ENCODE assay signal across 8 cellular contexts in the genomic region with DNA sequence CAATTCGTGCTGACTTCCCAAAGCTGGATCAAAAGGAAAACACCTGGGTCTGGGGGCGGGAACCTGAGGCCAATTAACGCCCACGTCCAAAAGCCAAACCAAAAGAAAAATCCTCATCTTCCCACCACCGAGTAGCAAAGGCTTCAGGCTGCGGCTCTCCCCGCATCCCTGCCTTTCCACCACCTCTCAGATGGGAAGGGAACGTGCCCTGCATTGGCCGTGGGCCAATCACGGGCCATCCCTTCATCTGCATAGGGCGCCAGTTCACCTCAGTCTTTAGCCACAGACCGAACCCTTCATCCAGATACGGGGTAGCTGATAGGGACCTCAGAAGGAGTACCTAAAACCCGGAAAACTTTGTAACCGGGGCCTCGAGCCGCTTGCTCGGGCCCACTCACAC. TPM values are rescaled to one million over a fixed set of nuclear protein-coding genes. Genes with fewer than 3 reads are reported as not detected.
DNase-seq lines count a peak whose midpoint lies in the region; ATAC-seq and TF ChIP-seq lines count a peak whose summit lies in the region.

No MANE protein-coding gene starts in this region.

- H3K4me3 ChIP-seq in BJ (ENCODE audit: low read depth, low read length), result peak overlapping the region; percentile 83
- peak overlapping the region; percentile 100 for H3K4me3 ChIP-seq in adipocyte (ENCODE audit: low read length)
- peak overlapping the region; percentile 99 for H3K4me3 ChIP-seq in iPS-20b (ENCODE audit: low read length)

- peaks cover 9% of the 10 kb centered on the region for H3K4me1 ChIP-seq in adipocyte (ENCODE audit: control insufficient read depth, insufficient read depth, low read length)
- H3K4me1 ChIP-seq in iPS-20b (ENCODE audit: insufficient read depth, low read length), result peaks cover 3% of the 10 kb centered on the region; the same call in 1 of the 2 replicates

- H3K9ac ChIP-seq in adipocyte (ENCODE audit: low read length) (peak overlapping the region; percentile 96), iPS-20b (ENCODE audit: low read depth, low read length) (peak overlapping the region; percentile 80)

- H3K36me3 Mint-ChIP-seq in stimulated activated memory B cell treated with anti-CD40 and anti-IgM and Interleukin-4, amounts not matched to agents 10 μg/mL and 1 μg/mL and 100 μg/mL, for 72 hours, result peaks cover 20% of the 10 kb centered on the region

- H3K36me3 ChIP-seq in BJ (ENCODE audit: control insufficient read depth, insufficient read depth, low read length), result no peaks in the 10 kb centered on the region; the same call in 1 of the 2 replicates
- peaks cover 8% of the 10 kb centered on the region for H3K36me3 ChIP-seq in adipocyte (ENCODE audit: control insufficient read depth, insufficient read depth, low read length, severe bottlenecking)
- no peaks in the 10 kb centered on the region for H3K36me3 ChIP-seq in iPS-20b (ENCODE audit: insufficient read depth, low read depth, low read length)

- ATAC-seq in stimulated activated memory B cell treated with anti-CD40 and anti-IgM and Interleukin-4, amounts not matched to agents 10 μg/mL and 1 μg/mL and 100 μg/mL, for 72 hours, result no peak

- H3K27me3 Mint-ChIP-seq in stimulated activated memory B cell treated with anti-CD40 and anti-IgM and Interleukin-4, amounts not matched to agents 10 μg/mL and 1 μg/mL and 100 μg/mL, for 72 hours, result no peaks in the 10 kb centered on the region

- H3K27ac ChIP-seq in iPS-20b (ENCODE audit: low read length), result no peak overlapping the region

- no peak for TF ChIP-seq CTCF in BJ (IDR thresholded peaks at IDR 0.05; ENCODE audit: insufficient read depth, low read depth, low read length)

- H3K4me1 Mint-ChIP-seq in stimulated activated memory B cell treated with anti-CD40 and anti-IgM and Interleukin-4, amounts not matched to agents 10 μg/mL and 1 μg/mL and 100 μg/mL, for 72 hours, result peaks cover 30% of the 10 kb centered on the region

- H3K9me3 Mint-ChIP-seq in stimulated activated memory B cell treated with anti-CD40 and anti-IgM and Interleukin-4, amounts not matched to agents 10 μg/mL and 1 μg/mL and 100 μg/mL, for 72 hours, result no peaks in the 10 kb centered on the region

- DNase-seq in BJ (ENCODE audit: low read depth) (no peak), HT-29 (ENCODE audit: low spot score) (peak; percentile 21), adipocyte (ENCODE audit: low read depth) (peak; percentile 29), HuH-7.5 (ENCODE audit: low spot score) (no peak), SK-N-DZ (ENCODE audit: low spot score) (no peak)
- DNase-seq in stimulated activated naive CD4-positive, alpha-beta T cell treated with Interleukin-2 at 50 U/mL for 16 hours (lab: John Stamatoyannopoulos, UW), result no peak

- POLR2A ChIA-PET in BJ (lab: Charles Lee), result no interaction called here

- H3K27ac Mint-ChIP-seq in stimulated activated memory B cell treated with anti-CD40 and anti-IgM and Interleukin-4, amounts not matched to agents 10 μg/mL and 1 μg/mL and 100 μg/mL, for 72 hours, result peak overlapping the region; percentile 91

- H3K9me3 ChIP-seq in adipocyte (ENCODE audit: control insufficient read depth, low read length) (no peaks in the 10 kb centered on the region), iPS-20b (ENCODE audit: insufficient read depth, low read depth, low read length) (no peaks in the 10 kb centered on the region)

- H3K4me3 Mint-ChIP-seq in stimulated activated memory B cell treated with anti-CD40 and anti-IgM and Interleukin-4, amounts not matched to agents 10 μg/mL and 1 μg/mL and 100 μg/mL, for 72 hours, result peak overlapping the region; percentile 98

- CTCF ChIA-PET in BJ (lab: Yijun Ruan, JAX), result interaction anchor here (0.8 to 2.0 kb wide), 14 partner anchors 9 to 285 kb away, joined by 3 to 9 read pairs (median 4); no protein-coding TSS in a partner anchor

- H3K27me3 ChIP-seq in BJ (ENCODE audit: control insufficient read depth, insufficient read depth, low read length) (peaks cover 3% of the 10 kb centered on the region; the same call in 1 of the 2 replicates), adipocyte (replicated peaks; ENCODE audit: control insufficient read depth, insufficient read depth, low read length) (peaks cover 8% of the 10 kb centered on the region), iPS-20b (ENCODE audit: insufficient read depth, low read length) (peaks cover 8% of the 10 kb centered on the region; the same call in 1 of the 2 replicates)

RNA-seq across cellular contexts. Expression of a gene that starts 0.6 kb away (rescaled TPM):
- 6.4 and 17.4 TPM in 2 replicates for polyA plus RNA-seq in BJ (2011; rRNA removed)
- polyA minus RNA-seq in BJ (2011; rRNA and poly(A)+ RNA removed), result 5.4 and 6.4 TPM in 2 replicates
- total RNA-seq in HT-29 (2014; rRNA removed; shearing (Covaris generic)), result 15.2 and 18.3 TPM in 2 replicates
- 24.4 and 25.3 TPM in 2 replicates for polyA plus RNA-seq in SK-N-DZ (2014; cell fraction: cytosol; rRNA removed)
- polyA plus RNA-seq in SK-N-DZ (2014; cell fraction: nucleus; rRNA removed), result 15.9 and 16.6 TPM in 2 replicates

RNA-seq across cellular contexts. Expression of a gene that starts 58.6 kb away (rescaled TPM):
- polyA plus RNA-seq in BJ (2011; rRNA removed), result 4.5 and 4.6 TPM in 2 replicates
- polyA minus RNA-seq in BJ (2011; rRNA and poly(A)+ RNA removed), result 1.9 and 2.4 TPM in 2 replicates
- 0.13 and 0.31 TPM in 2 replicates for total RNA-seq in HT-29 (2014; rRNA removed; shearing (Covaris generic))
- 11.7 and 17.8 TPM in 2 replicates for polyA plus RNA-seq in SK-N-DZ (2014; cell fraction: cytosol; rRNA removed)
- 11.4 and 16.7 TPM in 2 replicates for polyA plus RNA-seq in SK-N-DZ (2014; cell fraction: nucleus; rRNA removed)

Comparison
In these comparisons a context has a peak if more than half of its experiments do, and no peak if none do; other contexts are left out.
1. DNase-seq: peak in HT-29 (single experiment) and adipocyte (single experiment); none in BJ (single experiment), HuH-7.5 (single experiment), stimulated activated naive CD4-positive, alpha-beta T cell treated with Interleukin-2 at 50 U/mL for 16 hours (single experiment) and SK-N-DZ (single experiment).
2. Peak in every context shown above with its lines, with median percentiles within 50 percentile points of each other: H3K4me3 ChIP-seq.